ENCODE assay signal across 28 cellular contexts in genomic region chr7:52956379-52956915, GRCh38.
DNase-seq lines count a peak whose midpoint lies in the region; ATAC-seq and TF ChIP-seq lines count a peak whose summit lies in the region.
"Had no signal": no experiment of that assay in that cellular context is flagged by ENCODE, and none has a peak within 500 bp of the region (broad histone marks: within the 10 kb centered on the region; RNA-seq: fewer than 3 reads in every experiment).

No MANE protein-coding gene starts in this region.

- no peak for ATAC-seq in naive thymus-derived CD8-positive, alpha-beta T cell
- ATAC-seq: CD8-positive, alpha-beta T cell; gastrocnemius medialis; mucosa of descending colon; stimulated activated memory B cell treated with anti-CD40 and anti-IgM and Interleukin-4, amounts not matched to agents 10 μg/mL and 1 μg/mL and 100 μg/mL, for 72 hours had no signal

- no peaks in the 10 kb centered on the region for H3K4me1 Mint-ChIP-seq in naive thymus-derived CD8-positive, alpha-beta T cell
- H3K4me1 Mint-ChIP-seq: activated CD4-positive, alpha-beta memory T cell treated with anti-CD3 and anti-CD28 coated beads, Interleukin-2, amount 10 ng/mL, durations not matched to agents 7 days and 5 days; activated naive CD8-positive, alpha-beta T cell treated with anti-CD3 and anti-CD28 coated beads for 36 hours; stimulated activated memory B cell treated with anti-CD40 and anti-IgM and Interleukin-4, amounts not matched to agents 10 μg/mL and 1 μg/mL and 100 μg/mL, for 72 hours had no signal

- no peaks in the 10 kb centered on the region for H3K79me1 ChIP-seq in neuronal stem cell (ENCODE audit: low read depth, low read length)

- TF ChIP-seq CTCF in BJ (IDR thresholded peaks at IDR 0.05; ENCODE audit: insufficient read depth, low read depth, low read length) (no peak), LNCaP clone FGC (IDR thresholded peaks at IDR 0.05; ENCODE audit: control insufficient read depth, extremely low read depth, insufficient read depth) (no peak), hepatocyte (IDR thresholded peaks at IDR 0.05; ENCODE audit: poor library complexity) (no peak), colonic mucosa (IDR thresholded peaks at IDR 0.05) (no peak)

- H3K4me3 Mint-ChIP-seq in naive thymus-derived CD8-positive, alpha-beta T cell = no peak overlapping the region
- H3K4me3 Mint-ChIP-seq: activated CD4-positive, alpha-beta memory T cell treated with anti-CD3 and anti-CD28 coated beads, Interleukin-2, amount 10 ng/mL, durations not matched to agents 7 days and 5 days; activated naive CD8-positive, alpha-beta T cell treated with anti-CD3 and anti-CD28 coated beads for 36 hours; CD8-positive, alpha-beta T cell; dendritic cell treated with granulocyte-macrophage colony-stimulating factor and Interleukin-4, amounts not matched to agents 40 ng/mL and 50 ng/mL, for 4 days; stimulated activated memory B cell treated with anti-CD40 and anti-IgM and Interleukin-4, amounts not matched to agents 10 μg/mL and 1 μg/mL and 100 μg/mL, for 72 hours; T-helper 1 cell treated with Interleukin-12 subunit alpha and Interleukin-12 subunit beta and Interleukin-4 antibody, amounts not matched to agents 30 μg/mL and 1 μg/mL, for 36 hours had no signal

- intact Hi-C loops in colonic mucosa (cut with DNase I) = no loop called here

- no peaks in the 10 kb centered on the region for H3K79me2 ChIP-seq in hepatocyte

- H3K9ac ChIP-seq in neuronal stem cell (ENCODE audit: low read depth, low read length, poor library complexity) (no peak overlapping the region), colonic mucosa (ENCODE audit: low read depth in 2 of 2, low read length in 2 of 2) (no peak overlapping the region)
- H3K9ac ChIP-seq: KMS-11, SK-N-SH had no signal

- H3K4me3 ChIP-seq in BJ (ENCODE audit: low read depth, low read length) = no peak overlapping the region
- H3K4me3 ChIP-seq in LNCaP clone FGC (ENCODE audit: low read depth, low read length) = peak overlapping the region; percentile 4
- H3K4me3 ChIP-seq in hepatocyte = no peak overlapping the region
- H3K4me3 ChIP-seq in neuronal stem cell (ENCODE audit: low read length in 2 of 2) = no peak overlapping the region
- H3K4me3 ChIP-seq in colonic mucosa = no peak overlapping the region
- H3K4me3 ChIP-seq: gastrocnemius medialis, mucosa of descending colon, sigmoid colon, uterus had no signal

- no peak overlapping the region for H2BK12ac ChIP-seq in neuronal stem cell (ENCODE audit: low read length)

- H2BK15ac ChIP-seq in neuronal stem cell (ENCODE audit: low read length) = no peak overlapping the region

- no peak overlapping the region for H4K91ac ChIP-seq in neuronal stem cell (ENCODE audit: low read depth, low read length, poor library complexity)

- H2BK5ac ChIP-seq in neuronal stem cell (ENCODE audit: low read length) = no peak overlapping the region

- peaks cover 35% of the 10 kb centered on the region for H3K4me1 ChIP-seq in hepatocyte (ENCODE audit: insufficient read depth)
- H3K4me1 ChIP-seq in neuronal stem cell (ENCODE audit: control insufficient read depth in 2 of 2, insufficient read depth in 1 of 2, low read depth in 1 of 2, low read length in 2 of 2) = peaks cover 0 to 7% of the 10 kb centered on the region in 2 donors
- H3K4me1 ChIP-seq in colonic mucosa = no peaks in the 10 kb centered on the region
- H3K4me1 ChIP-seq: gastrocnemius medialis, uterus had no signal

- CTCF ChIA-PET in BJ (lab: Yijun Ruan, JAX) = interaction anchor here (0.6 kb wide), 1 partner anchor 283 kb away, joined by 3 read pairs; no protein-coding TSS in a partner anchor

- peaks cover 0 to 32% (median 10%) of the 10 kb centered on the region in 9 donors for H3K9me3 Mint-ChIP-seq in naive thymus-derived CD8-positive, alpha-beta T cell
- H3K9me3 Mint-ChIP-seq: dendritic cell treated with granulocyte-macrophage colony-stimulating factor and Interleukin-4, amounts not matched to agents 40 ng/mL and 50 ng/mL, for 4 days had no signal

- H2AK5ac ChIP-seq in neuronal stem cell (ENCODE audit: low read depth, low read length) = no peak overlapping the region

- H3K4ac ChIP-seq in neuronal stem cell (ENCODE audit: low read length) = no peak overlapping the region

- H2AFZ ChIP-seq in hepatocyte (peak overlapping the region; percentile 13), neuronal stem cell (ENCODE audit: low read length) (peak overlapping the region; percentile 34)

- H3K4me2 ChIP-seq in hepatocyte = peak overlapping the region; percentile 56
- no peak overlapping the region for H3K4me2 ChIP-seq in neuronal stem cell (ENCODE audit: insufficient read depth, low read length, poor library complexity, severe bottlenecking)
- H3K4me2 ChIP-seq: KMS-11, SK-N-SH had no signal

- peak overlapping the region; percentile 45 for H3K27ac ChIP-seq in hepatocyte
- H3K27ac ChIP-seq in neuronal stem cell (replicated peaks; ENCODE audit: low read length) = no peak overlapping the region
- no peak overlapping the region for H3K27ac ChIP-seq in colonic mucosa
- H3K27ac ChIP-seq: gastrocnemius medialis, KMS-11, sigmoid colon had no signal

- H3K14ac ChIP-seq in neuronal stem cell (ENCODE audit: low read length) = no peak overlapping the region

- no peak overlapping the region for H4K8ac ChIP-seq in neuronal stem cell (ENCODE audit: low read depth, low read length)

- H4K20me1 ChIP-seq in hepatocyte (ENCODE audit: insufficient read depth, poor library complexity, severe bottlenecking) = no peaks in the 10 kb centered on the region

- WGBS in hepatocyte (ENCODE audit: low lambda C conversion rate, missing lambda C conversion rate) = 10% methylated on average over 10 of the region's 10 CpGs
- no CpG with 5 or more reads among the region's 10 CpGs for WGBS in neuronal stem cell (ENCODE audit: extremely low coverage in 2 of 2, insufficient read length in 2 of 2, insufficient replicate concordance in 1 of 2), 2 donors

- H3K27ac Mint-ChIP-seq in naive thymus-derived CD8-positive, alpha-beta T cell = no peak overlapping the region
- H3K27ac Mint-ChIP-seq: activated CD4-positive, alpha-beta memory T cell treated with anti-CD3 and anti-CD28 coated beads, Interleukin-2, amount 10 ng/mL, durations not matched to agents 7 days and 5 days; activated naive CD8-positive, alpha-beta T cell treated with anti-CD3 and anti-CD28 coated beads for 36 hours; CD8-positive, alpha-beta T cell; dendritic cell treated with granulocyte-macrophage colony-stimulating factor and Interleukin-4, amounts not matched to agents 40 ng/mL and 50 ng/mL, for 4 days; stimulated activated memory B cell treated with anti-CD40 and anti-IgM and Interleukin-4, amounts not matched to agents 10 μg/mL and 1 μg/mL and 100 μg/mL, for 72 hours; T-helper 1 cell treated with Interleukin-12 subunit alpha and Interleukin-12 subunit beta and Interleukin-4 antibody, amounts not matched to agents 30 μg/mL and 1 μg/mL, for 36 hours had no signal

- no peak overlapping the region for H3K23ac ChIP-seq in neuronal stem cell (ENCODE audit: low read depth, low read length, poor library complexity)

- H3K9me3 ChIP-seq in hepatocyte (ENCODE audit: low read depth) = no peaks in the 10 kb centered on the region
- no peaks in the 10 kb centered on the region for H3K9me3 ChIP-seq in neuronal stem cell (replicated peaks in 1 of 2; ENCODE audit: control insufficient read depth in 2 of 2, insufficient read depth in 1 of 2, low read depth in 1 of 2, low read length in 2 of 2)
- no peaks in the 10 kb centered on the region for H3K9me3 ChIP-seq in colonic mucosa
- H3K9me3 ChIP-seq: gastrocnemius medialis, mucosa of descending colon, sigmoid colon, SK-N-SH, uterus had no signal

- peak; percentile 6 for DNase-seq in BJ (ENCODE audit: low read depth)
- DNase-seq in LNCaP clone FGC (ENCODE audit: low read depth) = peak; percentile 71
- DNase-seq in hepatocyte (ENCODE audit: low spot score) = peak; percentile 36
- no peak for DNase-seq in neuronal stem cell (ENCODE audit: low spot score)
- no peak for DNase-seq in naive thymus-derived CD8-positive, alpha-beta T cell
- no peak for DNase-seq in T1000 (lab: John Stamatoyannopoulos, UW)
- no peak for DNase-seq in colonic mucosa
- no peak for DNase-seq in DMS 273 (lab: John Stamatoyannopoulos, UW; ENCODE audit: unreplicated experiment)
- DNase-seq: activated CD4-positive, alpha-beta memory T cell treated with anti-CD3 and anti-CD28 coated beads, Interleukin-2, amount 10 ng/mL, durations not matched to agents 7 days and 5 days; activated CD4-positive, alpha-beta T cell treated with anti-CD3 and anti-CD28 coated beads for 1 hour; activated effector memory CD4-positive, alpha-beta T cell treated with Interleukin-2 at 50 U/mL for 16 hours; activated naive CD8-positive, alpha-beta T cell treated with anti-CD3 and anti-CD28 coated beads for 36 hours; CD8-positive, alpha-beta T cell; central memory CD4-positive, alpha-beta T cell; gastrocnemius medialis; hypothalamus; mucosa of descending colon; MV-4-11; OCI-M1; posterior cingulate gyrus; sigmoid colon; SK-N-SH; stimulated activated CD4-positive, alpha-beta T cell treated with anti-CD3 and anti-CD28 coated beads, Interleukin-4, amount 100 ng/mL, for 4 hours; uterus had no signal

- no peaks in the 10 kb centered on the region for H3K27me3 ChIP-seq in BJ (ENCODE audit: control insufficient read depth, insufficient read depth, low read length)
- no peaks in the 10 kb centered on the region for H3K27me3 ChIP-seq in hepatocyte
- H3K27me3 ChIP-seq in neuronal stem cell (ENCODE audit: control insufficient read depth in 3 of 3, insufficient read depth in 3 of 3, low read depth in 1 of 3, low read length in 3 of 3) = no peaks in the 10 kb centered on the region
- no peaks in the 10 kb centered on the region for H3K27me3 ChIP-seq in colonic mucosa
- H3K27me3 ChIP-seq: gastrocnemius medialis, sigmoid colon, uterus had no signal

- H3K27me3 Mint-ChIP-seq in naive thymus-derived CD8-positive, alpha-beta T cell = no peaks in the 10 kb centered on the region
- H3K27me3 Mint-ChIP-seq: activated CD4-positive, alpha-beta memory T cell treated with anti-CD3 and anti-CD28 coated beads, Interleukin-2, amount 10 ng/mL, durations not matched to agents 7 days and 5 days; activated naive CD8-positive, alpha-beta T cell treated with anti-CD3 and anti-CD28 coated beads for 36 hours; dendritic cell treated with granulocyte-macrophage colony-stimulating factor and Interleukin-4, amounts not matched to agents 40 ng/mL and 50 ng/mL, for 4 days; stimulated activated memory B cell treated with anti-CD40 and anti-IgM and Interleukin-4, amounts not matched to agents 10 μg/mL and 1 μg/mL and 100 μg/mL, for 72 hours had no signal

- H3K9me2 ChIP-seq in hepatocyte (replicated peaks; ENCODE audit: insufficient read depth) = no peaks in the 10 kb centered on the region
- H3K9me2 ChIP-seq: SK-N-SH had no signal

- no peaks in the 10 kb centered on the region for H3K36me3 Mint-ChIP-seq in naive thymus-derived CD8-positive, alpha-beta T cell
- H3K36me3 Mint-ChIP-seq: activated naive CD8-positive, alpha-beta T cell treated with anti-CD3 and anti-CD28 coated beads for 36 hours; CD8-positive, alpha-beta T cell; stimulated activated memory B cell treated with anti-CD40 and anti-IgM and Interleukin-4, amounts not matched to agents 10 μg/mL and 1 μg/mL and 100 μg/mL, for 72 hours had no signal

- no peak overlapping the region for H3K18ac ChIP-seq in neuronal stem cell (ENCODE audit: low read length)

- no peak overlapping the region for H2BK120ac ChIP-seq in neuronal stem cell (ENCODE audit: low read depth, low read length)

- H3K36me3 ChIP-seq in BJ (ENCODE audit: control insufficient read depth, insufficient read depth, low read length) (no peaks in the 10 kb centered on the region), hepatocyte (replicated peaks; ENCODE audit: insufficient read depth, low read depth) (no peaks in the 10 kb centered on the region), neuronal stem cell (replicated peaks in 1 of 2; ENCODE audit: control insufficient read depth in 2 of 2, insufficient read depth in 2 of 2, low read length in 2 of 2) (no peaks in the 10 kb centered on the region), colonic mucosa (no peaks in the 10 kb centered on the region)
- H3K36me3 ChIP-seq: gastrocnemius medialis, sigmoid colon, uterus had no signal

- POLR2A ChIA-PET in BJ (lab: Charles Lee) = no interaction called here
- POLR2A ChIA-PET in naive thymus-derived CD8-positive, alpha-beta T cell (lab: Charles Lee) = no interaction called here

Comparison
In these comparisons a context has a peak if more than half of its experiments do, and no peak if none do; other contexts are left out.
1. DNase-seq: peak in BJ (single experiment), LNCaP clone FGC (single experiment) and hepatocyte (single experiment); none in neuronal stem cell (single experiment), naive thymus-derived CD8-positive, alpha-beta T cell (0 of 10), T1000 (single experiment), colonic mucosa (single experiment) and DMS 273 (single experiment).